Comparison of ENCODE assay signal across 8 cellular contexts in the genomic region with DNA sequence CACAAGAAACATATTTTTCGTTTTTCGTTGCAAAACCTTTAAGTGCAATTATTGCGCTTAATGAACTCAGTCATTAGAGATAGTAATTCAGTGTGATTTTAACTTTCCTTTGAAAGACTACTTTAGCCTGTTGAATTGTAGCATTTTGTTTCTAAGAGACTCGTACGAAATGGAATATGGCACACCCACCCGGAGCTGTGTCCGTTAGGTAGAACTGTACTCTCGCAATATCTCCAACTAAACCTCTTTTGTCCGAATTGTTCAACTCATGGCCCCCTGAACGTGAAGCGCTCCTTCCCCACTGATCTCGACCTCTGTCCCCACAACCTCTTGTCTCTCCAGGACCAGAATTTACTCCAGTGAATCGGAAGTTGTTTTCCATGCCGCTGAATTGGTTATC. TPM values are rescaled to one million over a fixed set of nuclear protein-coding genes. Genes with fewer than 3 reads are reported as not detected.
DNase-seq lines count a peak whose midpoint lies in the region; ATAC-seq and TF ChIP-seq lines count a peak whose summit lies in the region.

No MANE protein-coding gene starts in this region.

- H3K27ac Mint-ChIP-seq in activated naive CD4-positive, alpha-beta T cell treated with anti-CD3 and anti-CD28 coated beads, Interleukin-2, amount 50 U/mL, for 24 hours: peak overlapping the region; percentile 97
- H3K27ac Mint-ChIP-seq in activated naive CD8-positive, alpha-beta T cell treated with anti-CD3 and anti-CD28 coated beads, Interleukin-2, amount 50 U/mL, for 24 hours: peak overlapping the region; percentile 95

- intact Hi-C loops in left ventricle myocardium inferior (cut with micrococcal nuclease): no loop called here

- H3K27ac ChIP-seq in left ventricle myocardium inferior (replicated peaks): peak overlapping the region; percentile 95

- H3K4me3 Mint-ChIP-seq in activated naive CD4-positive, alpha-beta T cell treated with anti-CD3 and anti-CD28 coated beads, Interleukin-2, amount 50 U/mL, for 24 hours: peak overlapping the region; percentile 97
- H3K4me3 Mint-ChIP-seq in activated naive CD8-positive, alpha-beta T cell treated with anti-CD3 and anti-CD28 coated beads, Interleukin-2, amount 50 U/mL, for 24 hours: peak overlapping the region; percentile 97

- H3K27me3 Mint-ChIP-seq in activated naive CD4-positive, alpha-beta T cell treated with anti-CD3 and anti-CD28 coated beads, Interleukin-2, amount 50 U/mL, for 24 hours: no peaks in the 10 kb centered on the region
- peaks cover 2% of the 10 kb centered on the region for H3K27me3 Mint-ChIP-seq in activated naive CD8-positive, alpha-beta T cell treated with anti-CD3 and anti-CD28 coated beads, Interleukin-2, amount 50 U/mL, for 24 hours

- peaks cover 38% of the 10 kb centered on the region for H3K4me1 Mint-ChIP-seq in activated naive CD4-positive, alpha-beta T cell treated with anti-CD3 and anti-CD28 coated beads, Interleukin-2, amount 50 U/mL, for 24 hours
- H3K4me1 Mint-ChIP-seq in activated naive CD8-positive, alpha-beta T cell treated with anti-CD3 and anti-CD28 coated beads, Interleukin-2, amount 50 U/mL, for 24 hours: peaks cover 41% of the 10 kb centered on the region

- H3K9me3 Mint-ChIP-seq in activated naive CD4-positive, alpha-beta T cell treated with anti-CD3 and anti-CD28 coated beads, Interleukin-2, amount 50 U/mL, for 24 hours: no peaks in the 10 kb centered on the region
- H3K9me3 Mint-ChIP-seq in activated naive CD8-positive, alpha-beta T cell treated with anti-CD3 and anti-CD28 coated beads, Interleukin-2, amount 50 U/mL, for 24 hours: no peaks in the 10 kb centered on the region

- no peaks in the 10 kb centered on the region for H3K36me3 ChIP-seq in left ventricle myocardium inferior

- H3K36me3 Mint-ChIP-seq in activated naive CD4-positive, alpha-beta T cell treated with anti-CD3 and anti-CD28 coated beads, Interleukin-2, amount 50 U/mL, for 24 hours: peaks cover 12% of the 10 kb centered on the region
- peaks cover 17% of the 10 kb centered on the region for H3K36me3 Mint-ChIP-seq in activated naive CD8-positive, alpha-beta T cell treated with anti-CD3 and anti-CD28 coated beads, Interleukin-2, amount 50 U/mL, for 24 hours (ENCODE audit: low read depth)

- no peak for DNase-seq in activated naive CD4-positive, alpha-beta T cell treated with Interleukin-2 at 50 U/mL for 16 hours
- DNase-seq in NCI-H446 (lab: John Stamatoyannopoulos, UW) (peak; percentile 23 to 54), left ventricle myocardium inferior (no peak), pons (ENCODE audit: low spot score) (peak; percentile 60)
- peak; percentile 16 for DNase-seq in activated naive CD8-positive, alpha-beta T cell treated with anti-CD3 and anti-CD28 coated beads, Interleukin-2, amount 50 U/mL, for 24 hours

- H3K9me3 ChIP-seq in left ventricle myocardium inferior (replicated peaks): no peaks in the 10 kb centered on the region

- no peak for TF ChIP-seq CTCF in left ventricle myocardium inferior (IDR thresholded peaks at IDR 0.05; ENCODE audit: borderline replicate concordance)

- H3K4me3 ChIP-seq in left ventricle myocardium inferior: peak overlapping the region; percentile 93

- no peak for ATAC-seq in activated naive CD8-positive, alpha-beta T cell treated with anti-CD3 and anti-CD28 coated beads, Interleukin-2, amount 50 U/mL, for 24 hours
- ATAC-seq in GM18909 (IDR thresholded peaks at IDR 0.05; ENCODE audit: poor library complexity, unreplicated experiment): no peak
- ATAC-seq in esophagus mucosa: no peak

- H3K27me3 ChIP-seq in left ventricle myocardium inferior (ENCODE audit: low read depth): no peaks in the 10 kb centered on the region

- H3K4me1 ChIP-seq in left ventricle myocardium inferior: peaks cover 60% of the 10 kb centered on the region

RNA-seq across cellular contexts. Expression of gene PCNX4, which starts 0.8 kb away (rescaled TPM):
- total RNA-seq in left ventricle myocardium inferior: 36.8 TPM
- 19.2 TPM for total RNA-seq in esophagus mucosa

Comparison
In these comparisons a context has a peak if more than half of its experiments do, and no peak if none do; other contexts are left out.
1. DNase-seq: peak in NCI-H446 (2 of 2), activated naive CD8-positive, alpha-beta T cell treated with anti-CD3 and anti-CD28 coated beads, Interleukin-2, amount 50 U/mL, for 24 hours (single experiment) and pons (single experiment); none in activated naive CD4-positive, alpha-beta T cell treated with Interleukin-2 at 50 U/mL for 16 hours (single experiment) and left ventricle myocardium inferior (single experiment).